16 cellular contexts compared by ENCODE assay signal in the genomic region with DNA sequence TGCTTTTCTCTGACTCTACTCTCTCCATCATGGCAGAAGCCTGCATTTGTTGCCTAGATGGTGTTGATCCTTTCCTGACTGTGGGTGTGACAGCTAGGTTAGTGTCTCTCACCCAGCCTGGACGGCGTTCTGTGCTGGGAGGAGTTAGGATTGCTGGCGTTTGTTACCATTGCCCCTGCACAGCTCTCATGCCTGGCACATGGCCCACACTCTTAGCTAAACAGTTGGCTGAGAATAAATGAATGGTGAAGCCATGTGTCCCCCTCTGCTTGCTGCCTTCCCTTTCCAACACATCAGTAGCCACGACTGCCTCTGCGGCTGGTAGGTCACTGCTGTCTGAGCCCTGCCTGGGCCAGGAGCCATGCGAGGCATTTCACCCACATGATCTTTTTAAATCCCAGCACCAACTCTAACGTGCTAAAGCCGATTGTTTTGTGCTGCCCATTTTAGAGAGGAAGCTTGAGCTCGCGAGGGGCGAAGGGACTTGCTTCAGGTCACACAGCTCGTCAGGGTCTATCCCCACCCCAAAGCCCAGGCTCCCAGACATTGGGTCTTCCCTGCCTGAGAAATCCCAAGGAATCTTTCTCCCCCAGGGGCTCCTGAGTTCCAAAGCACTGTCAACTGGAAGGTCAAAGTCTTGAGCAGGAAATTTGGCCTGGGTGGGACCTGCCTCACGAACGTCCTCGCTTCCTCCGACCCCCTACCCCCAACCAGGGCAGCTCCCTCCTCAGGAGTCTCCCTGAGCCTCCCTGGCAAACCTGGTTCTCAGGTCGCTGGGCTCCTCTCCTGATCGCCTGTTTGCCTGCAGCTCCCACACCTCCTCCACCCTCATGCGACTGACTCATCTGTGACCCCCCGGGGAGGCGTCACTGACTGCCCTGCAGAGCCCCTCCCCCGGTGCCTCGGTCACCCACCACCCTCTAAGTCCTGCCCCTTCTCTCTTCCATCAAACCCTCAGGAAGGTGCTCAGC.
A peak's percentile ranks its signal among the peaks of the same experiment; 100 is the strongest.
DNase-seq lines count a peak whose midpoint lies in the region; ATAC-seq and TF ChIP-seq lines count a peak whose summit lies in the region.
"Had no signal": no experiment of that assay in that cellular context is flagged by ENCODE, and none has a peak within 500 bp of the region (broad histone marks: within the 10 kb centered on the region; RNA-seq: fewer than 3 reads in every experiment).

No MANE protein-coding gene starts in this region.

- intact Hi-C loops in activated CD4-positive, alpha-beta T cell treated with anti-CD3 and anti-CD28 coated beads for 36 hours (cut with DNase I, micrococcal nuclease): no loop called here

- no peak for ATAC-seq in activated CD4-positive, alpha-beta T cell treated with anti-CD3 and anti-CD28 coated beads for 36 hours

- CTCF ChIA-PET in activated CD4-positive, alpha-beta T cell treated with anti-CD3 and anti-CD28 coated beads, Interleukin-2, amount 10 ng/mL, durations not matched to agents 7 days and 5 days (lab: Charles Lee): no interaction called here
- CTCF ChIA-PET in activated CD4-positive, alpha-beta T cell treated with anti-CD3 and anti-CD28 coated beads for 36 hours (lab: Charles Lee): interaction anchor here (0.6 kb wide), 1 partner anchor 338 kb away, joined by 3 read pairs; no protein-coding TSS in a partner anchor

- POLR2A ChIA-PET in activated CD4-positive, alpha-beta T cell treated with anti-CD3 and anti-CD28 coated beads, Interleukin-2, amount 10 ng/mL, durations not matched to agents 7 days and 5 days (lab: Charles Lee): no interaction called here
- POLR2A ChIA-PET in activated CD4-positive, alpha-beta T cell treated with anti-CD3 and anti-CD28 coated beads for 36 hours (lab: Charles Lee): no interaction called here

- H3K27me3 Mint-ChIP-seq in activated CD4-positive, alpha-beta T cell treated with anti-CD3 and anti-CD28 coated beads, Interleukin-2, amount 10 ng/mL, durations not matched to agents 7 days and 5 days: no peaks in the 10 kb centered on the region
- H3K27me3 Mint-ChIP-seq in activated CD4-positive, alpha-beta T cell treated with anti-CD3 and anti-CD28 coated beads for 36 hours: peaks cover 9% of the 10 kb centered on the region
- peaks cover 10% of the 10 kb centered on the region for H3K27me3 Mint-ChIP-seq in brain
- peaks cover 18% of the 10 kb centered on the region for H3K27me3 Mint-ChIP-seq in type B pancreatic cell
- H3K27me3 Mint-ChIP-seq: activated naive CD8-positive, alpha-beta T cell treated with anti-CD3 and anti-CD28 coated beads, Interleukin-2, amount 10 ng/mL, durations not matched to agents 7 days and 5 days had no signal

- no peaks in the 10 kb centered on the region for H3K4me1 Mint-ChIP-seq in activated CD4-positive, alpha-beta T cell treated with anti-CD3 and anti-CD28 coated beads, Interleukin-2, amount 10 ng/mL, durations not matched to agents 7 days and 5 days
- H3K4me1 Mint-ChIP-seq in activated CD4-positive, alpha-beta T cell treated with anti-CD3 and anti-CD28 coated beads for 36 hours: no peaks in the 10 kb centered on the region
- H3K4me1 Mint-ChIP-seq in brain (peaks cover 46% of the 10 kb centered on the region), type B pancreatic cell (ENCODE audit: unreplicated experiment) (peaks cover 4% of the 10 kb centered on the region)

- H3K36me3 Mint-ChIP-seq in activated CD4-positive, alpha-beta T cell treated with anti-CD3 and anti-CD28 coated beads, Interleukin-2, amount 10 ng/mL, durations not matched to agents 7 days and 5 days (ENCODE audit: low read depth): no peaks in the 10 kb centered on the region
- H3K36me3 Mint-ChIP-seq in activated CD4-positive, alpha-beta T cell treated with anti-CD3 and anti-CD28 coated beads for 36 hours (ENCODE audit: low read depth): no peaks in the 10 kb centered on the region
- H3K36me3 Mint-ChIP-seq in brain (no peaks in the 10 kb centered on the region), type B pancreatic cell (no peaks in the 10 kb centered on the region)
- H3K36me3 Mint-ChIP-seq: activated naive CD8-positive, alpha-beta T cell treated with anti-CD3 and anti-CD28 coated beads, Interleukin-2, amount 10 ng/mL, durations not matched to agents 7 days and 5 days had no signal

- H3K9me3 Mint-ChIP-seq in activated CD4-positive, alpha-beta T cell treated with anti-CD3 and anti-CD28 coated beads, Interleukin-2, amount 10 ng/mL, durations not matched to agents 7 days and 5 days: no peaks in the 10 kb centered on the region
- H3K9me3 Mint-ChIP-seq in activated CD4-positive, alpha-beta T cell treated with anti-CD3 and anti-CD28 coated beads for 36 hours (ENCODE audit: low read depth): no peaks in the 10 kb centered on the region
- H3K9me3 Mint-ChIP-seq in brain (peaks cover 0 to 83% (median under 1%) of the 10 kb centered on the region in 5 experiments), type B pancreatic cell (no peaks in the 10 kb centered on the region)
- H3K9me3 Mint-ChIP-seq: activated naive CD8-positive, alpha-beta T cell treated with anti-CD3 and anti-CD28 coated beads, Interleukin-2, amount 10 ng/mL, durations not matched to agents 7 days and 5 days; dendritic cell treated with granulocyte-macrophage colony-stimulating factor and Interleukin-4, amounts not matched to agents 40 ng/mL and 50 ng/mL, for 4 days had no signal

- peak overlapping the region; percentile 43 for H3K27ac Mint-ChIP-seq in activated CD4-positive, alpha-beta T cell treated with anti-CD3 and anti-CD28 coated beads, Interleukin-2, amount 10 ng/mL, durations not matched to agents 7 days and 5 days
- H3K27ac Mint-ChIP-seq in activated CD4-positive, alpha-beta T cell treated with anti-CD3 and anti-CD28 coated beads for 36 hours: no peak overlapping the region
- H3K27ac Mint-ChIP-seq in brain (peak overlapping the region in 3 of 5 experiments; percentile 52 to 78 (median 69)), type B pancreatic cell (no peak overlapping the region)
- H3K27ac Mint-ChIP-seq: activated naive CD8-positive, alpha-beta T cell treated with anti-CD3 and anti-CD28 coated beads, Interleukin-2, amount 10 ng/mL, durations not matched to agents 7 days and 5 days; dendritic cell treated with granulocyte-macrophage colony-stimulating factor and Interleukin-4, amounts not matched to agents 40 ng/mL and 50 ng/mL, for 4 days had no signal

- DNase-seq in activated CD4-positive, alpha-beta T cell treated with anti-CD3 and anti-CD28 coated beads, Interleukin-2, amount 10 ng/mL, durations not matched to agents 7 days and 5 days: no peak
- no peak for DNase-seq in activated CD4-positive, alpha-beta T cell treated with anti-CD3 and anti-CD28 coated beads for 36 hours
- DNase-seq in islet precursor cell: peak; percentile 36
- peak; percentile 64 for DNase-seq in type B pancreatic cell (ENCODE audit: extremely low spot score, unreplicated experiment)
- DNase-seq in activated CD4-positive, CD25-positive, alpha-beta regulatory T cell (lab: John Stamatoyannopoulos, UW): no peak
- no peak for DNase-seq in activated gamma-delta T cell treated with Interleukin-2 at 50 U/mL for 16 hours
- no peak for DNase-seq in NCI-H2081 (lab: John Stamatoyannopoulos, UW)
- DNase-seq: activated naive CD8-positive, alpha-beta T cell treated with anti-CD3 and anti-CD28 coated beads, Interleukin-2, amount 10 ng/mL, durations not matched to agents 7 days and 5 days; activated T-cell treated with anti-CD3 and anti-CD28 coated beads, Interleukin-2, amount 50 U/mL, for 48 hours; GF-D8; left lung; NCI-H1417; NCI-H2227 treated with DMSO at 0.1 percent for 48 hours; stimulated activated CD4-positive, alpha-beta T cell treated with anti-CD3 and anti-CD28 coated beads, Interleukin-4, amount 100 ng/mL, for 24 hours had no signal

- no peak overlapping the region for H3K4me3 Mint-ChIP-seq in activated CD4-positive, alpha-beta T cell treated with anti-CD3 and anti-CD28 coated beads, Interleukin-2, amount 10 ng/mL, durations not matched to agents 7 days and 5 days
- no peak overlapping the region for H3K4me3 Mint-ChIP-seq in activated CD4-positive, alpha-beta T cell treated with anti-CD3 and anti-CD28 coated beads for 36 hours
- H3K4me3 Mint-ChIP-seq in brain (no peak overlapping the region), type B pancreatic cell (no peak overlapping the region)
- H3K4me3 Mint-ChIP-seq: activated naive CD8-positive, alpha-beta T cell treated with anti-CD3 and anti-CD28 coated beads, Interleukin-2, amount 10 ng/mL, durations not matched to agents 7 days and 5 days; dendritic cell treated with granulocyte-macrophage colony-stimulating factor and Interleukin-4, amounts not matched to agents 40 ng/mL and 50 ng/mL, for 4 days had no signal

- TF ChIP-seq CTCF in brain (conservative IDR thresholded peaks at IDR 0.05) (no peak), type B pancreatic cell (conservative IDR thresholded peaks at IDR 0.05) (no peak)

Comparison
In these comparisons a context has a peak if more than half of its experiments do, and no peak if none do; other contexts are left out.
1. H3K27ac Mint-ChIP-seq: peak in activated CD4-positive, alpha-beta T cell treated with anti-CD3 and anti-CD28 coated beads, Interleukin-2, amount 10 ng/mL, durations not matched to agents 7 days and 5 days (single experiment) and brain (3 of 5); none in activated CD4-positive, alpha-beta T cell treated with anti-CD3 and anti-CD28 coated beads for 36 hours (single experiment) and type B pancreatic cell (single experiment).
2. DNase-seq: peak in islet precursor cell (single experiment) and type B pancreatic cell (single experiment); none in activated CD4-positive, alpha-beta T cell treated with anti-CD3 and anti-CD28 coated beads, Interleukin-2, amount 10 ng/mL, durations not matched to agents 7 days and 5 days (single experiment), activated CD4-positive, alpha-beta T cell treated with anti-CD3 and anti-CD28 coated beads for 36 hours (single experiment), activated CD4-positive, CD25-positive, alpha-beta regulatory T cell (0 of 4), activated gamma-delta T cell treated with Interleukin-2 at 50 U/mL for 16 hours (single experiment) and NCI-H2081 (0 of 2).